ENCODE assay signal across 27 cellular contexts in the genomic region with DNA sequence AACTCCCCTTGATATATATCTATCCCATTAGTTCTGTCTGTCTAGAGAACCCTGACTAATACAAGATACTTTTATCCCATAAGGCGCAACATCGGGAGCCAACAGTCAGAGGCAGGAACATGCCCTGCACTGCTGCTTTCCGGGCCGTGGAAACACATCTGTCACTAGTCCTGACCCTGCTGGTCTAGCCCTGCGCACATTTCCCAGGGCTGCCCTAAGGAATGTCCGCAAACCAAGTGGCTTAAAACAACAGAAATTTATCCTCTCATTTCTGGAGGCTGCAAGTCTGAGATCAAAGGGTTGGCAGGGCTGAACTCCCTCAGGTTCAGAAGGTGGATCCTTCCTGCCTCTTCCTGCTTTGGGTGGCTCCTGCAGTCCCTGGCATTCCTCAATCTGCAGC.
"Had no signal": no experiment of that assay in that cellular context is flagged by ENCODE, and none has a peak within 500 bp of the region (broad histone marks: within the 10 kb centered on the region; RNA-seq: fewer than 3 reads in every experiment).

No MANE protein-coding gene starts in this region.

- H3K36me3 ChIP-seq: stomach, suprapubic skin, thoracic aorta, thyroid gland, tibial artery, tibial nerve, transverse colon, upper lobe of left lung, upper lobe of right lung, uterus, vagina had no signal

- H3K4me3 Mint-ChIP-seq: stimulated activated effector memory CD8-positive, alpha-beta T cell treated with anti-CD3 and anti-CD28 coated beads, Interleukin-12 subunit alpha, Interleukin-12 subunit beta, amount 100 ng/mL, for 72 hours; stimulated activated naive B cell treated with anti-CD40 and anti-IgM and Interleukin-4, amounts not matched to agents 10 μg/mL and 1 μg/mL and 100 μg/mL, for 72 hours; stimulated activated naive CD8-positive, alpha-beta T cell treated with anti-CD3 and anti-CD28 coated beads, Interleukin-15, amount 100 ng/mL, for 72 hours; stimulated activated naive CD8-positive, alpha-beta T cell treated with anti-CD3 and anti-CD28 coated beads, Interleukin-15, Interleukin-2, amounts not matched to agents 100 ng/mL and 50 ng/mL, for 24 hours; type B pancreatic cell had no signal

- H3K27me3 Mint-ChIP-seq: stimulated activated naive CD8-positive, alpha-beta T cell treated with anti-CD3 and anti-CD28 coated beads, Interleukin-15, amount 100 ng/mL, for 72 hours; stimulated activated naive CD8-positive, alpha-beta T cell treated with anti-CD3 and anti-CD28 coated beads, Interleukin-15, Interleukin-2, amounts not matched to agents 100 ng/mL and 50 ng/mL, for 24 hours; type B pancreatic cell had no signal

- H3K27ac Mint-ChIP-seq: stimulated activated effector memory CD8-positive, alpha-beta T cell treated with anti-CD3 and anti-CD28 coated beads, Interleukin-12 subunit alpha, Interleukin-12 subunit beta, amount 100 ng/mL, for 72 hours; stimulated activated naive B cell treated with anti-CD40 and anti-IgM and Interleukin-4, amounts not matched to agents 10 μg/mL and 1 μg/mL and 100 μg/mL, for 72 hours; stimulated activated naive CD8-positive, alpha-beta T cell treated with anti-CD3 and anti-CD28 coated beads, Interleukin-15, amount 100 ng/mL, for 72 hours; stimulated activated naive CD8-positive, alpha-beta T cell treated with anti-CD3 and anti-CD28 coated beads, Interleukin-15, Interleukin-2, amounts not matched to agents 100 ng/mL and 50 ng/mL, for 24 hours; type B pancreatic cell had no signal

- H3K9me3 ChIP-seq: suprapubic skin, testis, thoracic aorta, thyroid gland, tibial artery, tibial nerve, transverse colon, upper lobe of left lung, upper lobe of right lung, uterus, vagina had no signal

- H3K36me3 Mint-ChIP-seq: stimulated activated effector memory CD8-positive, alpha-beta T cell treated with anti-CD3 and anti-CD28 coated beads, Interleukin-12 subunit alpha, Interleukin-12 subunit beta, amount 100 ng/mL, for 72 hours; type B pancreatic cell had no signal

- H3K4me1 Mint-ChIP-seq: stimulated activated effector memory CD8-positive, alpha-beta T cell treated with anti-CD3 and anti-CD28 coated beads, Interleukin-12 subunit alpha, Interleukin-12 subunit beta, amount 100 ng/mL, for 72 hours had no signal

- DNase-seq: stimulated activated CD4-positive, alpha-beta T cell treated with anti-CD3 and anti-CD28 coated beads, Interleukin-2, amount 100 ng/mL, for 48 hours; stimulated activated CD4-positive, alpha-beta T cell treated with anti-CD3 and anti-CD28 coated beads, Interleukin-4, amount 100 ng/mL, for 1 hour; stimulated activated CD4-positive, alpha-beta T cell treated with anti-CD3 and anti-CD28 coated beads, Interleukin-4, amount 100 ng/mL, for 24 hours; stimulated activated CD4-positive, alpha-beta T cell treated with anti-CD3 and anti-CD28 coated beads, Interleukin-4, amount 100 ng/mL, for 4 hours; stimulated activated CD8-positive, alpha-beta memory T cell treated with anti-CD3 and anti-CD28 coated beads, Interleukin-4, amount 100 ng/mL, for 48 hours; stimulated activated naive B cell treated with anti-CD40 and anti-IgM and Interleukin-4, amounts not matched to agents 10 μg/mL and 1 μg/mL and 100 μg/mL, for 72 hours; stimulated activated naive CD4-positive, alpha-beta T cell; stimulated activated naive CD4-positive, alpha-beta T cell treated with Interleukin-2 at 50 U/mL for 16 hours; stimulated activated naive CD8-positive, alpha-beta T cell treated with anti-CD3 and anti-CD28 coated beads, Interleukin-15, amount 100 ng/mL, for 72 hours; stimulated activated naive CD8-positive, alpha-beta T cell treated with anti-CD3 and anti-CD28 coated beads, Interleukin-15, Interleukin-2, amounts not matched to agents 100 U/mL and 50 U/mL, for 24 hours; stomach; substantia nigra; testis; thyroid gland; tibial artery; transverse colon; trophoblast cell; upper lobe of left lung; upper lobe of right lung; uterus had no signal

- H3K9me3 Mint-ChIP-seq: stimulated activated effector memory CD8-positive, alpha-beta T cell treated with anti-CD3 and anti-CD28 coated beads, Interleukin-12 subunit alpha, Interleukin-12 subunit beta, amount 100 ng/mL, for 72 hours; stimulated activated naive B cell treated with anti-CD40 and anti-IgM and Interleukin-4, amounts not matched to agents 10 μg/mL and 1 μg/mL and 100 μg/mL, for 72 hours; stimulated activated naive CD8-positive, alpha-beta T cell treated with anti-CD3 and anti-CD28 coated beads, Interleukin-15, amount 100 ng/mL, for 72 hours; stimulated activated naive CD8-positive, alpha-beta T cell treated with anti-CD3 and anti-CD28 coated beads, Interleukin-15, Interleukin-2, amounts not matched to agents 100 ng/mL and 50 ng/mL, for 24 hours; type B pancreatic cell had no signal

- H3K4me3 ChIP-seq: stomach, suprapubic skin, testis, thoracic aorta, thyroid gland, tibial artery, tibial nerve, transverse colon, upper lobe of left lung, upper lobe of right lung, uterus, vagina had no signal

- H3K27me3 ChIP-seq: stomach, suprapubic skin, testis, thyroid gland, tibial nerve, transverse colon, upper lobe of left lung, upper lobe of right lung, uterus, vagina had no signal

- H3K4me1 ChIP-seq: stomach, suprapubic skin, testis, thyroid gland, tibial artery, tibial nerve, transverse colon, upper lobe of left lung, upper lobe of right lung, uterus, vagina had no signal

- ATAC-seq: stimulated activated effector memory CD8-positive, alpha-beta T cell treated with anti-CD3 and anti-CD28 coated beads, Interleukin-12 subunit alpha, Interleukin-12 subunit beta, amount 100 ng/mL, for 72 hours; stimulated activated naive B cell treated with anti-CD40 and anti-IgM and Interleukin-4, amounts not matched to agents 10 μg/mL and 1 μg/mL and 100 μg/mL, for 72 hours; stimulated activated naive CD8-positive, alpha-beta T cell treated with anti-CD3 and anti-CD28 coated beads, Interleukin-15, amount 100 ng/mL, for 72 hours; stimulated activated naive CD8-positive, alpha-beta T cell treated with anti-CD3 and anti-CD28 coated beads, Interleukin-15, Interleukin-2, amounts not matched to agents 100 U/mL and 50 U/mL, for 24 hours; upper lobe of right lung had no signal

- H3K27ac ChIP-seq: stomach, suprapubic skin, testis, thoracic aorta, thyroid gland, tibial artery, tibial nerve, transverse colon, upper lobe of left lung, upper lobe of right lung, uterus, vagina had no signal
